ENCODE assay signal across 11 cellular contexts in the genomic region with DNA sequence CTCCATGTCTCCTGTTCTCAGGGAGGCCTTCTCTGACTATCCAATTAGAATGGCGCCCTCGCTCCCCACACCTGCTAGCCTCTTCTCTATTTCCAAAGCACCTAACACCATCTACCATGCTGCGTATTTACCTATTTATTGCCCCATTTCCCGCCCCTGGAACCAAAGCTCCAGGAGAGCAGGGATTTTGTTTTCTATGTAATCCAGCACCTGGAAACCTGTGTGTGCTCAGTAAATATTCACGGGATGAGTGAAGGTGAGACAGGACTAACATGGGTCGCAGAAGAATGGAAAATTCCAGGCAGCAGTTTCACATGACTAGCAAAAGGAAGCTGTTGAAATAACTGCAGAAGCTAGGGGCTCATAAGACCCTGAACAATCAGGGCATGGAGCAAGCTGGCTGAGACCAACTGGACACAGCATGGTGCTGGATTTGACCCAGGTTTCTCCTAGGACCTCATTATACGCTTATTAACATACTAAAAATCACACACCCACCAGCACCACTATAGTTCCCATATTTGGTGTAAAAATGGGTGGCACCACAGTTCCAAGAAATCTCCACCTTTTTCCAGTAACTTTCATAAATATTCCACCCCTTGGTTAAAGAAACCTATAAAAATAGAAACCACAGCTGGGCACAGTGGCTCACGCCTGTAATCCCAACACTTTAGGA. TPM values are rescaled to one million over a fixed set of nuclear protein-coding genes. Genes with fewer than 3 reads are reported as not detected.
DNase-seq lines count a peak whose midpoint lies in the region; ATAC-seq, FAIRE-seq and TF ChIP-seq lines count a peak whose summit lies in the region.
"Had no signal": no experiment of that assay in that cellular context is flagged by ENCODE, and none has a peak within 500 bp of the region (broad histone marks: within the 10 kb centered on the region; RNA-seq: fewer than 3 reads in every experiment).

No MANE protein-coding gene starts in this region.

- H3K36me3 ChIP-seq in IMR-90 (ENCODE audit: control insufficient read depth, insufficient read depth, low read length) (no peaks in the 10 kb centered on the region), Panc1 (ENCODE audit: control insufficient read depth, insufficient read depth, low read length) (no peaks in the 10 kb centered on the region), stomach smooth muscle (ENCODE audit: control insufficient read depth in 2 of 2, insufficient read depth in 2 of 2, low read length in 2 of 2) (no peaks in the 10 kb centered on the region), Peyer's patch (no peaks in the 10 kb centered on the region)

- no peak overlapping the region for H3K9ac ChIP-seq in IMR-90 (ENCODE audit: low read depth, low read length)
- no peak overlapping the region for H3K9ac ChIP-seq in stomach smooth muscle (ENCODE audit: low read length in 2 of 2)

- TF ChIP-seq CTCF in IMR-90 (conservative IDR thresholded peaks at IDR 0.05; ENCODE audit: low read depth, low read length), result no peak
- TF ChIP-seq CTCF in Panc1 (IDR thresholded peaks at IDR 0.05), result no peak
- no peak for TF ChIP-seq CTCF in Peyer's patch (IDR thresholded peaks at IDR 0.05)

- 87% methylated on average over 6 of the region's 8 CpGs; no CpG with 5 or more reads in 1 of the 2 experiments for WGBS in IMR-90 (ENCODE audit: extremely low coverage in 2 of 2, insufficient read length in 1 of 2), 2 experiments

- H2AK5ac ChIP-seq in IMR-90 (ENCODE audit: low read depth, low read length), result peak overlapping the region; percentile 35; the same call in 1 of the 2 replicates

- H3K27ac Mint-ChIP-seq in natural killer cell treated with Interleukin-12 subunit alpha and Interleukin-12 subunit beta and Interleukin-15 and Interleukin-18, amount 100 ng/mL, for 72 hours, result no peak overlapping the region

- dilution Hi-C loops in IMR-90 (cut with HindIII; ENCODE audit: low sequenced_read_pairs, unreplicated experiment), result no loop called here

- peak overlapping the region; percentile 18 for H3K18ac ChIP-seq in IMR-90 (ENCODE audit: low read depth, low read length)

- H3K4me3 ChIP-seq in IMR-90 (ENCODE audit: insufficient read depth, low read depth, low read length) (no peak overlapping the region), Panc1 (ENCODE audit: low read depth in 2 of 2, low read length in 2 of 2) (no peak overlapping the region), stomach smooth muscle (ENCODE audit: low read length in 2 of 2) (no peak overlapping the region), Peyer's patch (no peak overlapping the region)

- H4K5ac ChIP-seq in IMR-90 (ENCODE audit: low read depth, low read length), result peak overlapping the region; percentile 72

- H3K4me1 ChIP-seq in IMR-90 (ENCODE audit: control insufficient read depth, insufficient read depth, low read length), result peaks cover 12% of the 10 kb centered on the region
- no peaks in the 10 kb centered on the region for H3K4me1 ChIP-seq in Panc1 (ENCODE audit: control insufficient read depth, insufficient read depth, low read length)
- H3K4me1 ChIP-seq in stomach smooth muscle (ENCODE audit: control insufficient read depth, insufficient read depth, low read length), result peaks cover 13% of the 10 kb centered on the region
- peaks cover 0 to 13% (median 1%) of the 10 kb centered on the region in 4 donors for H3K4me1 ChIP-seq in Peyer's patch

- no peaks in the 10 kb centered on the region for H3K79me1 ChIP-seq in IMR-90 (ENCODE audit: low read depth in 1 of 2, low read length in 2 of 2)

- H3K36me3 Mint-ChIP-seq in natural killer cell treated with Interleukin-12 subunit alpha and Interleukin-12 subunit beta and Interleukin-15 and Interleukin-18, amount 100 ng/mL, for 72 hours, result no peaks in the 10 kb centered on the region

- in situ Hi-C loops in IMR-90 (cut with MboI; ENCODE audit: low sequenced_read_pairs), result no loop called here
- in situ Hi-C loops in Panc1 (cut with HindIII; ENCODE audit: low pct_unique_long_range_greater_than_20kb, low sequenced_read_pairs), result no loop called here

- no peak for TF ChIP-seq POLR2A in IMR-90 (IDR thresholded peaks at IDR 0.05; ENCODE audit: low read depth, low read length)
- TF ChIP-seq POLR2A in Peyer's patch (IDR thresholded peaks at IDR 0.05), result no peak

- no peak overlapping the region for H3K27ac ChIP-seq in IMR-90 (ENCODE audit: insufficient read depth, low read length)
- no peak overlapping the region for H3K27ac ChIP-seq in Panc1 (ENCODE audit: low read length)
- peak overlapping the region; percentile 24 for H3K27ac ChIP-seq in stomach smooth muscle (ENCODE audit: low read length)
- no peak overlapping the region for H3K27ac ChIP-seq in Peyer's patch

- no peak overlapping the region for H3K23ac ChIP-seq in IMR-90 (ENCODE audit: low read depth, low read length)

- H3K4ac ChIP-seq in IMR-90 (ENCODE audit: low read depth, low read length), result peak overlapping the region; percentile 29; the same call in 1 of the 2 replicates

- CTCF ChIA-PET in IMR-90 (lab: Yijun Ruan, JAX), result interaction anchor here (0.9 to 2.0 kb wide), 3 partner anchors 17 to 30 kb away, joined by 3 to 7 read pairs (median 5); no protein-coding TSS in a partner anchor
- CTCF ChIA-PET in Panc1 (lab: Charles Lee), result no interaction called here

- no peak overlapping the region for H3K4me2 ChIP-seq in IMR-90 (ENCODE audit: low read depth, low read length)

- peak overlapping the region; percentile 64 to 71; a peak in 2 of 4 replicates for H4K8ac ChIP-seq in IMR-90 (ENCODE audit: low read depth in 2 of 2, low read length in 2 of 2)

- intact Hi-C loops in IMR-90 (cut with micrococcal nuclease) (no loop called here), Panc1 (cut with micrococcal nuclease; ENCODE audit: unreplicated experiment) (no loop called here)

- no peak overlapping the region for H3K14ac ChIP-seq in IMR-90 (replicated peaks; ENCODE audit: low read depth, low read length)

- H3K27me3 Mint-ChIP-seq in natural killer cell treated with Interleukin-12 subunit alpha and Interleukin-12 subunit beta and Interleukin-15 and Interleukin-18, amount 100 ng/mL, for 72 hours, result peaks cover 11 to 14% of the 10 kb centered on the region in 2 donors

- DNase-seq in IMR-90, result no peak
- no peak for DNase-seq in Panc1 (ENCODE audit: low read depth, low spot score)
- no peak for DNase-seq in SW480 (ENCODE audit: low spot score)
- no peak for DNase-seq in Peyer's patch
- DNase-seq in natural killer cell treated with Interleukin-12 subunit alpha and Interleukin-12 subunit beta and Interleukin-15 and Interleukin-18, amount 100 ng/mL, for 72 hours (ENCODE audit: low spot score), result no peak
- DNase-seq: NCI-H446 treated with DMSO at 0.1 percent for 48 hours; stimulated activated CD4-positive, alpha-beta T cell treated with anti-CD3 and anti-CD28 coated beads, Interleukin-12 subunit alpha, Interleukin-12 subunit beta, amount 100 ng/mL, for 4 hours; stimulated activated naive CD4-positive, alpha-beta T cell had no signal

- H3K4me3 Mint-ChIP-seq in natural killer cell treated with Interleukin-12 subunit alpha and Interleukin-12 subunit beta and Interleukin-15 and Interleukin-18, amount 100 ng/mL, for 72 hours, result no peak overlapping the region

- no peak overlapping the region; the same call in 2 of the 3 replicates for H2BK15ac ChIP-seq in IMR-90 (ENCODE audit: low read depth, low read length)

- no peak overlapping the region for H2BK120ac ChIP-seq in IMR-90 (ENCODE audit: low read depth, low read length)

- peaks cover 0 to 2% of the 10 kb centered on the region in 2 donors for H3K4me1 Mint-ChIP-seq in natural killer cell treated with Interleukin-12 subunit alpha and Interleukin-12 subunit beta and Interleukin-15 and Interleukin-18, amount 100 ng/mL, for 72 hours (ENCODE audit: low read depth in 2 of 2)

- H2BK5ac ChIP-seq in IMR-90 (ENCODE audit: low read depth, low read length, poor library complexity, severe bottlenecking), result no peak overlapping the region

- TF ChIP-seq RAD21 in IMR-90 (IDR thresholded peaks at IDR 0.05; ENCODE audit: low read length), result no peak

- no peaks in the 10 kb centered on the region for H3K9me3 Mint-ChIP-seq in natural killer cell treated with Interleukin-12 subunit alpha and Interleukin-12 subunit beta and Interleukin-15 and Interleukin-18, amount 100 ng/mL, for 72 hours

- H3K9me3 ChIP-seq in IMR-90 (ENCODE audit: control insufficient read depth, insufficient read depth, low read length) (no peaks in the 10 kb centered on the region), Panc1 (ENCODE audit: control insufficient read depth, insufficient read depth, low read depth, low read length) (no peaks in the 10 kb centered on the region), stomach smooth muscle (ENCODE audit: control insufficient read depth in 2 of 2, low read length in 2 of 2) (no peaks in the 10 kb centered on the region), Peyer's patch (no peaks in the 10 kb centered on the region)

- H4K91ac ChIP-seq in IMR-90 (ENCODE audit: insufficient read depth, low read depth, low read length), result peak overlapping the region; percentile 14; the same call in 1 of the 2 replicates

- POLR2A ChIA-PET in IMR-90 (lab: Charles Lee; ENCODE audit: unreplicated experiment) (no interaction called here), Panc1 (lab: Charles Lee) (interaction anchor here (0.6 kb wide), 1 partner anchor 135 kb away, joined by 18 read pairs; no protein-coding TSS in a partner anchor)

- no peak overlapping the region for H2BK20ac ChIP-seq in IMR-90 (ENCODE audit: low read depth, low read length)

- ATAC-seq in IMR-90 (ENCODE audit: low read depth) (no peak), Panc1 (0 out of 2 replicates have a peak, but pooled peaks have one; percentile 19), GM21576 (IDR thresholded peaks at IDR 0.05; ENCODE audit: unreplicated experiment) (no peak)
- ATAC-seq in natural killer cell treated with Interleukin-12 subunit alpha and Interleukin-12 subunit beta and Interleukin-15 and Interleukin-18, amount 100 ng/mL, for 72 hours, result no peak

- H2AK9ac ChIP-seq in IMR-90 (replicated peaks; ENCODE audit: low read depth, low read length, poor library complexity), result no peak overlapping the region

- no peaks in the 10 kb centered on the region for H4K20me1 ChIP-seq in IMR-90 (ENCODE audit: insufficient read depth, low read length)

- peak; percentile 76 for FAIRE-seq in islet of Langerhans (lab: Jason Lieb, UNC)

- H2AFZ ChIP-seq in IMR-90 (replicated peaks; ENCODE audit: low read length, poor library complexity), result peak overlapping the region; percentile 80

- no peak overlapping the region for H3K56ac ChIP-seq in IMR-90 (ENCODE audit: extremely low read depth, insufficient read depth, low read length)

- BruUV-seq in IMR-90 (replicated peaks; lab: Mats Ljungman, UMichigan) (no TSS peak), Panc1 (replicated peaks; lab: Mats Ljungman, UMichigan) (no TSS peak)

- H3K27me3 ChIP-seq in IMR-90 (ENCODE audit: control insufficient read depth, insufficient read depth, low read length) (no peaks in the 10 kb centered on the region), Panc1 (ENCODE audit: control insufficient read depth, insufficient read depth, low read length) (no peaks in the 10 kb centered on the region), stomach smooth muscle (ENCODE audit: control insufficient read depth in 1 of 2, insufficient read depth in 2 of 2, low read length in 2 of 2) (no peaks in the 10 kb centered on the region), Peyer's patch (no peaks in the 10 kb centered on the region)

- peaks cover 3% of the 10 kb centered on the region; the same call in 1 of the 2 replicates for H3K9me1 ChIP-seq in IMR-90 (ENCODE audit: insufficient read depth, low read length)

RNA-seq across cellular contexts. Expression of gene TENT5B, which starts 15.1 kb away (rescaled TPM):
- total RNA-seq in IMR-90 (2012; rRNA removed), result 11.1 and 11.7 TPM in 2 replicates
- polyA plus RNA-seq in IMR-90 (2012; rRNA removed), result 7.3 and 8.2 TPM in 2 replicates
- 7.3 and 9.8 TPM in 2 replicates for polyA plus RNA-seq in IMR-90 (2012; cell fraction: cytosol; rRNA removed)
- polyA plus RNA-seq in IMR-90 (2012; cell fraction: nucleus; rRNA removed; ENCODE audit: low replicate concordance), result 1.8 and 6.6 TPM in 2 replicates
- total RNA-seq in Panc1 (2021; ENCODE audit: unreplicated experiment), result 12.6 TPM
- polyA plus RNA-seq in Panc1 (2012; ENCODE audit: insufficient read length), result 9.5 TPM
- total RNA-seq in Peyer's patch, result 1 to 10 TPM in 1 of 4 donors, under 1 TPM in 2, not detected in 1; 0.70 to 5.1 (median 0.80) TPM
- not detected for total RNA-seq in natural killer cell treated with Interleukin-12 subunit alpha and Interleukin-12 subunit beta and Interleukin-15 and Interleukin-18, amount 100 ng/mL, for 72 hours

RNA-seq across cellular contexts. Expression of gene TRNP1, which starts 34.2 kb away (rescaled TPM):
- total RNA-seq in IMR-90 (2012; rRNA removed) (68.6 and 91.6 TPM in 2 replicates), Panc1 (2021; ENCODE audit: unreplicated experiment) (81.2 TPM), Peyer's patch (10 to 100 TPM in 1 of 4 donors, 1 to 10 TPM in 2, not detected in 1; 1.9 to 12.2 (median 3.2) TPM)
- 63.3 and 76.8 TPM in 2 replicates for polyA plus RNA-seq in IMR-90 (2012; rRNA removed)
- polyA plus RNA-seq in IMR-90 (2012; cell fraction: cytosol; rRNA removed), result 157 and 222 TPM in 2 replicates
- 65.3 and 116 TPM in 2 replicates for polyA plus RNA-seq in IMR-90 (2012; cell fraction: nucleus; rRNA removed; ENCODE audit: low replicate concordance)
- polyA plus RNA-seq in Panc1 (2012; ENCODE audit: insufficient read length), result 95.3 TPM
- total RNA-seq in natural killer cell treated with Interleukin-12 subunit alpha and Interleukin-12 subunit beta and Interleukin-15 and Interleukin-18, amount 100 ng/mL, for 72 hours, result under 1 TPM; 0.28 to 0.55 TPM
